21 cellular contexts compared by ENCODE assay signal in the genomic region with DNA sequence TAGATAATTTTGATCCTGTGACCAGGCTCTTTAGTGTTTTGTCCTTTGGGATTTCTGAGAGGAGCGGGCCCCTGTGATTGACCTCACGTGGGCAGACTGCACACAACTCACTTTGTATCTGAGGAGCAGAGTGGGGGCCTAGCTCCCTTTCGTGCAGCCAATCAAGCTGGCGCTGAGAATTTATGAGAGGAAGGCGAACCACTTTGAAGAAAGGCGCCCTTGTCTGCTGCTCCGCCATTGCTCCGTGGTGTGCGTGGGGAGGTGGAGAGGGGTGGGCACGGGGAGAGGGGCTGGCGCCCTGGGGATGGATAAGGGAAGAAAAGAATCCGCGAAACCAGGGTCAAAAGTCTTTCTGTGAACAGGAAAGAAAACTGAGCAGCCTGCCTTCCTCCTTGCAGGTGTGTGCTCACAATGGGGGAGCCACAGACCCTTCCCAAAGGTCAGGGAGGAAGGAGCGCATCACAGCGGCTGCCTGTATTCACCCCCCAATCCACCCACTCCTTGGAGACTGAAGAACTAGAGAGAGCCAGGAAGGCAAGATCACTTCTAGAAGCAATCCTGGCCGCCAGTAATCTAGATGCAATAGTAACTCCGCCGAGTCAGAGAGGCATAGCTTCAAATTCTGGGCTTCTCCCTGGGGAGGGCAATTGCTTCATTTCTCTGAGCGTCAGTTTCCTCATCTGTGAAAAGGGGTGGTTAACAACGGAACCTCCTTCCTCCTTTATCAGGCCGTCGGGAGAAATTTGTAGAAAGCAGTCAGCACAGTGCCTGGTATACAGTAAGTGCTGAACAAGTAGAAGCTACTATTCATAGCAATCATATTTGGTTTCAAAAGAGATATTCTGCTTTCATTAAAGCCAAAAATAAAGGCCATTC. TPM values are rescaled to one million over a fixed set of nuclear protein-coding genes. Genes with fewer than 3 reads are reported as not detected.
DNase-seq lines count a peak whose midpoint lies in the region; ATAC-seq and TF ChIP-seq lines count a peak whose summit lies in the region.
"Had no signal": no experiment of that assay in that cellular context is flagged by ENCODE, and none has a peak within 500 bp of the region (broad histone marks: within the 10 kb centered on the region; RNA-seq: fewer than 3 reads in every experiment).

No MANE protein-coding gene starts in this region.

- no peak for TF ChIP-seq CTCF in NB4 (IDR thresholded peaks at IDR 0.05; ENCODE audit: low read depth, low read length)
- TF ChIP-seq CTCF in activated B cell treated with CpG ODN at 0.5 μM for 24 hours (IDR thresholded peaks at IDR 0.05) = no peak
- TF ChIP-seq CTCF in nephron progenitor cell (IDR thresholded peaks at IDR 0.05) = no peak
- TF ChIP-seq CTCF in GM13976 (IDR thresholded peaks at IDR 0.05; ENCODE audit: borderline replicate concordance, control extremely low read depth, extremely low read depth, insufficient read depth, missing control alignments) = no peak
- TF ChIP-seq CTCF in RWPE1 (conservative IDR thresholded peaks at IDR 0.05; ENCODE audit: low read depth) = no peak

- H3K4me3 ChIP-seq in NB4 (ENCODE audit: low read depth, low read length) = peak overlapping the region; percentile 17
- H3K4me3 ChIP-seq: breast epithelium, SJCRH30, vagina had no signal

- no peaks in the 10 kb centered on the region for H3K36me3 Mint-ChIP-seq in activated B cell treated with CpG ODN at 0.5 μM for 24 hours (ENCODE audit: low read depth)
- no peaks in the 10 kb centered on the region for H3K36me3 Mint-ChIP-seq in nephron progenitor cell (ENCODE audit: low read depth)
- H3K36me3 Mint-ChIP-seq: activated naive CD8-positive, alpha-beta T cell treated with anti-CD3 and anti-CD28 coated beads, Interleukin-2, amount 10 ng/mL, durations not matched to agents 7 days and 5 days had no signal

- H3K27ac Mint-ChIP-seq in activated B cell treated with CpG ODN at 0.5 μM for 24 hours = no peak overlapping the region
- H3K27ac Mint-ChIP-seq in nephron progenitor cell = peak overlapping the region; percentile 95
- H3K27ac Mint-ChIP-seq: activated naive CD8-positive, alpha-beta T cell treated with anti-CD3 and anti-CD28 coated beads, Interleukin-2, amount 10 ng/mL, durations not matched to agents 7 days and 5 days; activated T-helper 17 cell treated with anti-CD3 and anti-CD28 coated beads, Interleukin-2, amount 50 U/mL, for 72 hours; T-helper 2 cell treated with Interferon-gamma antibody and Interleukin-4, amounts not matched to agents 5 μg/mL and 100 μg/mL, for 36 hours had no signal

- ATAC-seq in activated B cell treated with CpG ODN at 0.5 μM for 24 hours (ENCODE audit: low read depth) = peak; percentile 40
- ATAC-seq: activated CD4-positive, CD25-positive, alpha-beta regulatory T cell treated with anti-CD3 and anti-CD28 coated beads, Interleukin-2, amount 50 U/mL, for 24 hours; activated T-helper 17 cell treated with anti-CD3 and anti-CD28 coated beads, Interleukin-2, amount 50 U/mL, for 72 hours; left colon had no signal

- no peak overlapping the region for H3K27ac ChIP-seq in RWPE1
- H3K27ac ChIP-seq: SJCRH30, vagina had no signal

- DNase-seq in COLO829 (ENCODE audit: low spot score) (peak; percentile 90), NB4 (ENCODE audit: low read depth) (peak; percentile 98), activated B cell treated with CpG ODN at 0.5 μM for 24 hours (no peak), nephron progenitor cell (no peak), GM13976 (ENCODE audit: low spot score) (no peak), RWPE1 (ENCODE audit: low spot score) (no peak), HCEC 1CT (no peak), erythroblast (lab: John Stamatoyannopoulos, UW) (no peak)
- DNase-seq: activated naive CD8-positive, alpha-beta T cell treated with anti-CD3 and anti-CD28 coated beads, Interleukin-2, amount 10 ng/mL, durations not matched to agents 7 days and 5 days; KBM-7; left colon; NCI-H1417 treated with DMSO at 0.1 percent for 48 hours; NCI-H345; SJCRH30; small intestine; stimulated activated CD4-positive, alpha-beta T cell treated with anti-CD3 and anti-CD28 coated beads, Interleukin-4, amount 100 ng/mL, for 24 hours had no signal

- H3K27me3 Mint-ChIP-seq in activated B cell treated with CpG ODN at 0.5 μM for 24 hours (no peaks in the 10 kb centered on the region), nephron progenitor cell (ENCODE audit: low read depth, poor library complexity) (peaks cover 7% of the 10 kb centered on the region)
- H3K27me3 Mint-ChIP-seq: activated T-helper 17 cell treated with anti-CD3 and anti-CD28 coated beads, Interleukin-2, amount 50 U/mL, for 72 hours had no signal

- no peak overlapping the region for H3K4me3 Mint-ChIP-seq in activated B cell treated with CpG ODN at 0.5 μM for 24 hours
- no peak overlapping the region for H3K4me3 Mint-ChIP-seq in nephron progenitor cell
- H3K4me3 Mint-ChIP-seq: activated naive CD8-positive, alpha-beta T cell treated with anti-CD3 and anti-CD28 coated beads, Interleukin-2, amount 10 ng/mL, durations not matched to agents 7 days and 5 days; activated T-helper 17 cell treated with anti-CD3 and anti-CD28 coated beads, Interleukin-2, amount 50 U/mL, for 72 hours; T-helper 2 cell treated with Interferon-gamma antibody and Interleukin-4, amounts not matched to agents 5 μg/mL and 100 μg/mL, for 36 hours had no signal

- peaks cover 6% of the 10 kb centered on the region for H3K4me1 Mint-ChIP-seq in activated B cell treated with CpG ODN at 0.5 μM for 24 hours
- H3K4me1 Mint-ChIP-seq in nephron progenitor cell = peaks cover 64% of the 10 kb centered on the region
- H3K4me1 Mint-ChIP-seq: activated T-helper 17 cell treated with anti-CD3 and anti-CD28 coated beads, Interleukin-2, amount 50 U/mL, for 72 hours had no signal

- CTCF ChIA-PET in activated B cell treated with CpG ODN at 0.5 μM for 24 hours (lab: Charles Lee) = no interaction called here
- CTCF ChIA-PET in RWPE1 (lab: Yijun Ruan, JAX) = interaction anchor here (0.9 kb wide), 1 partner anchor 304 kb away, joined by 3 read pairs; no protein-coding TSS in a partner anchor

- POLR2A ChIA-PET in activated B cell treated with CpG ODN at 0.5 μM for 24 hours (lab: Charles Lee) = interaction anchor here (0.6 to 1.5 kb wide), 2 partner anchors 21 to 61 kb away, joined by 3 to 5 read pairs; no protein-coding TSS in a partner anchor
- POLR2A ChIA-PET in RWPE1 (lab: Yijun Ruan, JAX; ENCODE audit: low non-redundant PET) = no interaction called here

- in situ Hi-C loops in GM13976 (cut with MboI; ENCODE audit: low sequenced_read_pairs, unreplicated experiment) = no loop called here

- TF ChIP-seq POLR2A in NB4 (IDR thresholded peaks at IDR 0.05; ENCODE audit: extremely low read depth, insufficient read length) (no peak), erythroblast (IDR thresholded peaks at IDR 0.05; ENCODE audit: low read length) (no peak)

- H3K9me3 Mint-ChIP-seq in activated B cell treated with CpG ODN at 0.5 μM for 24 hours = peaks cover 2% of the 10 kb centered on the region
- H3K9me3 Mint-ChIP-seq in nephron progenitor cell = no peaks in the 10 kb centered on the region
- H3K9me3 Mint-ChIP-seq: activated naive CD8-positive, alpha-beta T cell treated with anti-CD3 and anti-CD28 coated beads, Interleukin-2, amount 10 ng/mL, durations not matched to agents 7 days and 5 days; activated T-helper 17 cell treated with anti-CD3 and anti-CD28 coated beads, Interleukin-2, amount 50 U/mL, for 72 hours had no signal

- intact Hi-C loops in activated B cell treated with CpG ODN at 0.5 μM for 24 hours (cut with micrococcal nuclease) = no loop called here

RNA-seq across cellular contexts. Expression of gene MED13L, which starts 24.9 kb away (rescaled TPM):
- 164 and 183 TPM in 2 replicates for total RNA-seq in activated B cell treated with CpG ODN at 0.5 μM for 24 hours

Comparison
In these comparisons a context has a peak if more than half of its experiments do, and no peak if none do; other contexts are left out.
1. DNase-seq: peak in COLO829 (single experiment) and NB4 (single experiment); none in activated B cell treated with CpG ODN at 0.5 μM for 24 hours (single experiment), nephron progenitor cell (single experiment), GM13976 (single experiment), RWPE1 (single experiment), HCEC 1CT (single experiment) and erythroblast (0 of 2).